23 cellular contexts compared by ENCODE assay signal in genomic region chr9:98745470-98745869, GRCh38. TPM values are rescaled to one million over a fixed set of nuclear protein-coding genes. Genes with fewer than 3 reads are reported as not detected.
"Had no signal": no experiment of that assay in that cellular context is flagged by ENCODE, and none has a peak within 500 bp of the region (broad histone marks: within the 10 kb centered on the region; RNA-seq: fewer than 3 reads in every experiment).

No MANE protein-coding gene starts in this region.

- H3K4me1 ChIP-seq: esophagus muscularis mucosa, gastrocnemius medialis, right atrium auricular region, sigmoid colon, testis, tibial nerve, upper lobe of right lung had no signal

- H3K4me3 ChIP-seq: esophagus muscularis mucosa, gastrocnemius medialis, heart right ventricle, right atrium auricular region, sigmoid colon, skin epidermis, testis, tibial nerve, upper lobe of right lung had no signal

- H3K9me3 ChIP-seq: esophagus muscularis mucosa, gastrocnemius medialis, neutrophil, right atrium auricular region, sigmoid colon, testis, upper lobe of right lung had no signal

- H3K36me3 ChIP-seq: neutrophil had no signal

- H3K27me3 ChIP-seq: esophagus muscularis mucosa, gastrocnemius medialis, heart right ventricle, neutrophil, right atrium auricular region, sigmoid colon, testis, tibial nerve, upper lobe of right lung had no signal

- H3K27ac ChIP-seq: epithelial cell of prostate, esophagus muscularis mucosa, gastrocnemius medialis, heart right ventricle, neutrophil, right atrium auricular region, sigmoid colon, skin epidermis, testis, tibial nerve, upper lobe of right lung had no signal

- DNase-seq: effector memory CD8-positive, alpha-beta T cell; gastrocnemius medialis; heart right ventricle; hypothalamus; kidney glomerular epithelial cell; mesendoderm; naive thymus-derived CD4-positive, alpha-beta T cell; posterior cingulate gyrus; sigmoid colon; stimulated activated CD4-positive, alpha-beta T cell treated with anti-CD3 and anti-CD28 coated beads, Interleukin-2, amount 100 ng/mL, for 24 hours; stimulated activated CD4-positive, alpha-beta T cell treated with anti-CD3 and anti-CD28 coated beads, Interleukin-4, amount 100 ng/mL, for 4 hours; stimulated activated naive B cell treated with anti-CD40 and anti-IgM and Interleukin-4, amounts not matched to agents 10 μg/mL and 1 μg/mL and 100 μg/mL, for 72 hours; stimulated activated naive CD8-positive, alpha-beta T cell treated with anti-CD3 and anti-CD28 coated beads, Interleukin-15, amount 100 ng/mL, for 72 hours; testis; upper lobe of right lung had no signal

- ATAC-seq: effector memory CD8-positive, alpha-beta T cell; gastrocnemius medialis; heart right ventricle; naive thymus-derived CD4-positive, alpha-beta T cell; stimulated activated naive B cell treated with anti-CD40 and anti-IgM and Interleukin-4, amounts not matched to agents 10 μg/mL and 1 μg/mL and 100 μg/mL, for 72 hours; stimulated activated naive CD8-positive, alpha-beta T cell treated with anti-CD3 and anti-CD28 coated beads, Interleukin-15, amount 100 ng/mL, for 72 hours; upper lobe of right lung had no signal

RNA-seq across cellular contexts. Expression of gene GABBR2, which starts 36.7 kb away (rescaled TPM):
- total RNA-seq: fibroblast of villous mesenchyme; naive thymus-derived CD4-positive, alpha-beta T cell; subcutaneous adipose tissue had no signal
